ENCODE assay signal across 15 cellular contexts in genomic region chr3:127409421-127410136, GRCh38.
"Had no signal": no experiment of that assay in that cellular context is flagged by ENCODE, and none has a peak within 500 bp of the region (broad histone marks: within the 10 kb centered on the region; RNA-seq: fewer than 3 reads in every experiment).

No MANE protein-coding gene starts in this region.

- H3K9me3 ChIP-seq: gastroesophageal sphincter, lower lobe of right lung, prostate gland, upper lobe of left lung had no signal

- H3K36me3 ChIP-seq: gastroesophageal sphincter, lower lobe of right lung, prostate gland, upper lobe of left lung had no signal

- H3K4me1 ChIP-seq: gastroesophageal sphincter, prostate gland had no signal

- H3K9me3 Mint-ChIP-seq: activated naive CD8-positive, alpha-beta T cell treated with anti-CD3 and anti-CD28 coated beads, Interleukin-2, amount 10 ng/mL, durations not matched to agents 7 days and 5 days; T-cell had no signal

- H3K4me3 ChIP-seq: gastroesophageal sphincter, lower lobe of right lung, prostate gland, upper lobe of left lung had no signal

- H3K4me3 Mint-ChIP-seq: activated CD8-positive, alpha-beta T cell treated with anti-CD3 and anti-CD28 coated beads, Interleukin-2, amount 10 ng/mL, durations not matched to agents 7 days and 5 days; activated naive CD8-positive, alpha-beta T cell treated with anti-CD3 and anti-CD28 coated beads, Interleukin-2, amount 10 ng/mL, durations not matched to agents 7 days and 5 days; T-cell had no signal

- H3K27ac Mint-ChIP-seq: activated CD8-positive, alpha-beta T cell treated with anti-CD3 and anti-CD28 coated beads, Interleukin-2, amount 10 ng/mL, durations not matched to agents 7 days and 5 days; activated naive CD8-positive, alpha-beta T cell treated with anti-CD3 and anti-CD28 coated beads, Interleukin-2, amount 10 ng/mL, durations not matched to agents 7 days and 5 days; T-cell had no signal

- H3K4me1 Mint-ChIP-seq: activated naive CD8-positive, alpha-beta T cell treated with anti-CD3 and anti-CD28 coated beads, Interleukin-2, amount 10 ng/mL, durations not matched to agents 7 days and 5 days; T-cell had no signal

- H3K36me3 Mint-ChIP-seq: activated naive CD8-positive, alpha-beta T cell treated with anti-CD3 and anti-CD28 coated beads, Interleukin-2, amount 10 ng/mL, durations not matched to agents 7 days and 5 days; T-cell had no signal

- H3K27ac ChIP-seq: epithelial cell of prostate, gastroesophageal sphincter, lower lobe of right lung, prostate gland, upper lobe of left lung had no signal

- H3K27me3 ChIP-seq: upper lobe of left lung had no signal

- DNase-seq: activated CD4-positive, alpha-beta T cell treated with anti-CD3 and anti-CD28 coated beads for 48 hours; activated CD8-positive, alpha-beta T cell treated with anti-CD3 and anti-CD28 coated beads, Interleukin-2, amount 10 ng/mL, durations not matched to agents 7 days and 5 days; activated naive CD8-positive, alpha-beta T cell treated with anti-CD3 and anti-CD28 coated beads, Interleukin-2, amount 10 ng/mL, durations not matched to agents 7 days and 5 days; effector CD4-positive, alpha-beta T cell; lower lobe of right lung; midbrain; stimulated activated CD4-positive, alpha-beta T cell treated with anti-CD3 and anti-CD28 coated beads, Interleukin-4, amount 100 ng/mL, for 1 hour; stimulated activated CD8-positive, alpha-beta memory T cell treated with anti-CD3 and anti-CD28 coated beads, Interleukin-4, amount 100 ng/mL, for 48 hours; stimulated activated naive CD8-positive, alpha-beta T cell treated with anti-CD3 and anti-CD28 coated beads, Interleukin-15, Interleukin-2, amounts not matched to agents 100 U/mL and 50 U/mL, for 24 hours; T-cell; T1000 had no signal
